ENCODE assay signal across 12 cellular contexts in genomic region chr1:53562256-53562982, GRCh38.
DNase-seq lines count a peak whose midpoint lies in the region; ATAC-seq, FAIRE-seq and TF ChIP-seq lines count a peak whose summit lies in the region.
"Had no signal": no experiment of that assay in that cellular context is flagged by ENCODE, and none has a peak within 500 bp of the region (broad histone marks: within the 10 kb centered on the region; RNA-seq: fewer than 3 reads in every experiment).

No MANE protein-coding gene starts in this region.

- POLR2A ChIA-PET in activated CD4-positive, alpha-beta T cell treated with anti-CD3 and anti-CD28 coated beads, Interleukin-2, amount 10 ng/mL, durations not matched to agents 7 days and 5 days (lab: Charles Lee): no interaction called here
- POLR2A ChIA-PET in T-cell (lab: Charles Lee): interaction anchor here in 1 of 2 donors (0.6 kb wide), 1 partner anchor 455 kb away, joined by 3 read pairs; no protein-coding TSS in a partner anchor

- H3K36me3 ChIP-seq in bronchial epithelial cell (ENCODE audit: control insufficient read depth, insufficient read depth, low read length): no peaks in the 10 kb centered on the region

- H3K27me3 ChIP-seq in bronchial epithelial cell (ENCODE audit: control insufficient read depth, insufficient read depth, low read length): peaks cover 2% of the 10 kb centered on the region

- no peak overlapping the region for H3K27ac Mint-ChIP-seq in activated CD4-positive, alpha-beta T cell treated with anti-CD3 and anti-CD28 coated beads, Interleukin-2, amount 10 ng/mL, durations not matched to agents 7 days and 5 days
- no peak overlapping the region for H3K27ac Mint-ChIP-seq in T-cell

- H3K9me3 Mint-ChIP-seq in activated CD4-positive, alpha-beta T cell treated with anti-CD3 and anti-CD28 coated beads, Interleukin-2, amount 10 ng/mL, durations not matched to agents 7 days and 5 days: no peaks in the 10 kb centered on the region
- peaks cover 0 to 7% (median 5%) of the 10 kb centered on the region in 3 donors for H3K9me3 Mint-ChIP-seq in T-cell

- FAIRE-seq in bronchial epithelial cell (lab: Jason Lieb, UNC) (peak; percentile 60), GM19239 (lab: Jason Lieb, UNC) (no peak), HTR-8/SVneo (lab: Jason Lieb, UNC) (no peak)
- FAIRE-seq: astrocyte had no signal

- no peak for TF ChIP-seq CTCF in bronchial epithelial cell (IDR thresholded peaks at IDR 0.05; ENCODE audit: insufficient read depth, low read length, severe bottlenecking)

- ATAC-seq in T-cell (replicated peaks in 1 of 4) (peak in 2 of 4 experiments; percentile 61 to 62), GM18907 (IDR thresholded peaks at IDR 0.05; ENCODE audit: unreplicated experiment) (no peak)
- ATAC-seq: psoas muscle had no signal

- H3K4me3 Mint-ChIP-seq in activated CD4-positive, alpha-beta T cell treated with anti-CD3 and anti-CD28 coated beads, Interleukin-2, amount 10 ng/mL, durations not matched to agents 7 days and 5 days: no peak overlapping the region
- H3K4me3 Mint-ChIP-seq in T-cell: peak overlapping the region; percentile 4 to 41 (median 28)

- H3K27me3 Mint-ChIP-seq in activated CD4-positive, alpha-beta T cell treated with anti-CD3 and anti-CD28 coated beads, Interleukin-2, amount 10 ng/mL, durations not matched to agents 7 days and 5 days: peaks cover 27% of the 10 kb centered on the region
- H3K27me3 Mint-ChIP-seq in T-cell: peaks cover 5 to 34% of the 10 kb centered on the region in 2 donors

- no peaks in the 10 kb centered on the region for H3K36me3 Mint-ChIP-seq in activated CD4-positive, alpha-beta T cell treated with anti-CD3 and anti-CD28 coated beads, Interleukin-2, amount 10 ng/mL, durations not matched to agents 7 days and 5 days (ENCODE audit: low read depth)
- H3K36me3 Mint-ChIP-seq in T-cell: no peaks in the 10 kb centered on the region

- peaks cover 15% of the 10 kb centered on the region for H3K4me1 Mint-ChIP-seq in activated CD4-positive, alpha-beta T cell treated with anti-CD3 and anti-CD28 coated beads, Interleukin-2, amount 10 ng/mL, durations not matched to agents 7 days and 5 days
- H3K4me1 Mint-ChIP-seq in T-cell: peaks cover 12 to 22% (median 14%) of the 10 kb centered on the region in 3 donors

- peak; percentile 69 for DNase-seq in activated CD4-positive, alpha-beta T cell treated with anti-CD3 and anti-CD28 coated beads for 48 hours
- no peak for DNase-seq in activated CD4-positive, alpha-beta T cell treated with anti-CD3 and anti-CD28 coated beads, Interleukin-2, amount 10 ng/mL, durations not matched to agents 7 days and 5 days
- DNase-seq in T-cell (peak in 10 of 34 experiments; percentile 8 to 28 (median 16)), bronchial epithelial cell (ENCODE audit: low read depth) (no peak), GM19239 (ENCODE audit: insufficient read length, low spot score) (no peak), HTR-8/SVneo (ENCODE audit: insufficient read length, low spot score) (no peak)
- peak; percentile 66 for DNase-seq in stimulated activated CD8-positive, alpha-beta memory T cell treated with anti-CD3 and anti-CD28 coated beads, Interleukin-4, amount 100 ng/mL, for 48 hours
- DNase-seq: ACHN, NCI-H1694 treated with DMSO at 0.1 percent for 48 hours, psoas muscle had no signal

- no peak overlapping the region for H3K4me3 ChIP-seq in bronchial epithelial cell (ENCODE audit: low read depth, low read length)
- H3K4me3 ChIP-seq: psoas muscle had no signal

- CTCF ChIA-PET in activated CD4-positive, alpha-beta T cell treated with anti-CD3 and anti-CD28 coated beads, Interleukin-2, amount 10 ng/mL, durations not matched to agents 7 days and 5 days (lab: Charles Lee): no interaction called here
- CTCF ChIA-PET in T-cell (lab: Charles Lee): no interaction called here

Comparison
In these comparisons a context has a peak if more than half of its experiments do, and no peak if none do; other contexts are left out.
1. DNase-seq: peak in activated CD4-positive, alpha-beta T cell treated with anti-CD3 and anti-CD28 coated beads for 48 hours (single experiment) and stimulated activated CD8-positive, alpha-beta memory T cell treated with anti-CD3 and anti-CD28 coated beads, Interleukin-4, amount 100 ng/mL, for 48 hours (single experiment); none in activated CD4-positive, alpha-beta T cell treated with anti-CD3 and anti-CD28 coated beads, Interleukin-2, amount 10 ng/mL, durations not matched to agents 7 days and 5 days (single experiment), bronchial epithelial cell (single experiment), GM19239 (single experiment) and HTR-8/SVneo (single experiment).